ENCODE assay signal across 7 cellular contexts in the genomic region with DNA sequence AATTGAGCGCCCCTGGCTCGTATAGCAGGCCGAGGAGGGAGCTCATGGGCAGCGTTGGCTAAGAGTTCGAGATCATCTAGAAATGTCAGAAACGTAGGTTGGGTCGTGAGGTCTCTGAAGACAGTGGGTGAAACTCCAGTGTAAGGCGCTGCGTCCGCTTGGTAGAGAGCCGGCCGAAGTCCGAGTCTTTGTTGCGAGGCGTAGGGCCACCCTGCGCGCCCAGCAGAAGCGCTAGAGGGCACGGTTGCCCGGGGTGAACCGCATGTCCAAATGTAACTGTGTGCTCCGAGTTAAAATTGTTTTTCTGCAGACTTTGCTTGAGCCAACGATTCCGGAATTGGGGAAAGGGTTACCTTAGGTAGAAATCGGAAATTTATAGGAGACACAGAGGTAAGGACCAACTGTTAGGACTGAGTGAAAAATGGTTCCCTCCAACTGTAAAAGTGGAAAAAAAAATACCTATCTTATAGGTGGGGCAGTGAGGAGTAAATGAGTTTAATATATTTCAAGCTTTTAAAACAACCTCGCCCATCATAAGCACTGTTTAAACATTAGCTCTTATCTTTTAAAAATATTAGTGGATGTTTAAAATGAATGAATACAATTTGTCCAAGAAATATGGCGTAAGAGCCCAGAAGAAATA. TPM values are rescaled to one million over a fixed set of nuclear protein-coding genes. Genes with fewer than 3 reads are reported as not detected.
DNase-seq lines count a peak whose midpoint lies in the region; ATAC-seq, FAIRE-seq and TF ChIP-seq lines count a peak whose summit lies in the region.

No MANE protein-coding gene starts in this region.

- H3K9ac ChIP-seq in keratinocyte (ENCODE audit: control insufficient read depth, extremely low read depth, insufficient read depth, low read length) = peak overlapping the region; percentile 98

- H3K36me3 ChIP-seq in keratinocyte (ENCODE audit: control insufficient read depth in 2 of 2, extremely low read depth in 1 of 2, insufficient read depth in 2 of 2, low read length in 2 of 2) = peaks cover 2 to 10% of the 10 kb centered on the region in 2 experiments

- H3K27me3 Mint-ChIP-seq in T-helper 17 cell = no peaks in the 10 kb centered on the region

- peaks cover 2% of the 10 kb centered on the region for H4K20me1 ChIP-seq in keratinocyte (ENCODE audit: control insufficient read depth, extremely low read depth, insufficient read depth, low read length)

- H3K27me3 ChIP-seq in keratinocyte (ENCODE audit: control insufficient read depth, extremely low read depth, insufficient read depth, low read length) = no peaks in the 10 kb centered on the region

- peak overlapping the region; percentile 99 for H3K27ac Mint-ChIP-seq in T-helper 17 cell

- peak overlapping the region; percentile 78 for H3K4me2 ChIP-seq in keratinocyte (ENCODE audit: control insufficient read depth, extremely low read depth, insufficient read depth, low read depth, low read length)

- H3K36me3 Mint-ChIP-seq in T-helper 17 cell (ENCODE audit: low read depth) = no peaks in the 10 kb centered on the region

- H2AFZ ChIP-seq in keratinocyte (ENCODE audit: control insufficient read depth, low read length) = peak overlapping the region; percentile 93

- H3K4me1 ChIP-seq in keratinocyte (ENCODE audit: control insufficient read depth, extremely low read depth, insufficient read depth, low read length) = peaks cover 39% of the 10 kb centered on the region

- peak; percentile 75 for TF ChIP-seq CTCF in LNCaP clone FGC (IDR thresholded peaks at IDR 0.05; ENCODE audit: control insufficient read depth, extremely low read depth, insufficient read depth)
- peak; percentile 58 for TF ChIP-seq CTCF in choroid plexus epithelial cell (conservative IDR thresholded peaks at IDR 0.05; ENCODE audit: low read depth, low read length)
- TF ChIP-seq CTCF in keratinocyte (optimal IDR thresholded peaks at IDR 0.05 in 1 of 3, IDR thresholded peaks at IDR 0.05 in 1 of 3, conservative IDR thresholded peaks at IDR 0.05 in 1 of 3; ENCODE audit: extremely low read depth in 1 of 3, insufficient read depth in 2 of 3, low read length in 3 of 3) = peak; percentile 47 to 59 (median 51)

- H3K4me1 Mint-ChIP-seq in T-helper 17 cell = peaks cover 31% of the 10 kb centered on the region

- H3K79me2 ChIP-seq in keratinocyte (ENCODE audit: control insufficient read depth, insufficient read depth, low read length) = peaks cover 35% of the 10 kb centered on the region

- H3K4me3 Mint-ChIP-seq in T-helper 17 cell = peak overlapping the region; percentile 99

- H3K4me3 ChIP-seq in LNCaP clone FGC (ENCODE audit: low read depth, low read length) (peak overlapping the region; percentile 59), choroid plexus epithelial cell (ENCODE audit: low read depth, low read length) (peak overlapping the region; percentile 81), keratinocyte (ENCODE audit: control insufficient read depth in 2 of 3, extremely low read depth in 1 of 3, insufficient read depth in 2 of 3, low read depth in 1 of 3, low read length in 3 of 3) (peak overlapping the region; percentile 77 to 85 (median 84))

- no peaks in the 10 kb centered on the region for H3K9me1 ChIP-seq in keratinocyte (ENCODE audit: control insufficient read depth, extremely low read depth, insufficient read depth, low read length)

- FAIRE-seq in keratinocyte (lab: Jason Lieb, UNC) = peak; percentile 29

- DNase-seq in GF-D8 (lab: John Stamatoyannopoulos, UW) (peak; percentile 66), LNCaP clone FGC (ENCODE audit: low read depth) (no peak), T-helper 17 cell (peak in 2 of 3 donors; percentile 24 to 34), choroid plexus epithelial cell (ENCODE audit: low read depth) (no peak), keratinocyte (ENCODE audit: low read depth, low spot score) (no peak), smooth muscle cell of the brain vasculature (ENCODE audit: low read depth, low spot score) (peak; percentile 18)

- H3K9me3 ChIP-seq in T-helper 17 cell (ENCODE audit: control insufficient read depth, low read length, poor library complexity, severe bottlenecking) (no peaks in the 10 kb centered on the region), keratinocyte (ENCODE audit: control insufficient read depth, low read depth, low read length) (no peaks in the 10 kb centered on the region)

- dilution Hi-C loops in keratinocyte (cut with MboI; ENCODE audit: extremely low pct_ligation_motif_present, low sequenced_read_pairs) = no loop called here

- peak overlapping the region; percentile 90 for H3K27ac ChIP-seq in keratinocyte (ENCODE audit: control insufficient read depth, insufficient read depth, low read length)

- ATAC-seq in GM21723 (IDR thresholded peaks at IDR 0.05; ENCODE audit: unreplicated experiment) (peak; percentile 23), T-helper 17 cell (peak; percentile 12)

RNA-seq across cellular contexts. Expression of a gene that starts 1.0 kb away (rescaled TPM):
- total RNA-seq in T-helper 17 cell = 10 to 100 TPM; 44.2 to 70.9 TPM
- polyA plus RNA-seq in keratinocyte = 32.5 to 65.7 TPM (median 44.8 TPM) in 3 replicates
- polyA plus RNA-seq in keratinocyte (2011; ENCODE audit: low read depth) = 12.0 TPM
- polyA plus RNA-seq in keratinocyte (2011; cell fraction: cytosol; rRNA removed) = 51.5 and 97.0 TPM in 2 replicates
- polyA plus RNA-seq in keratinocyte (2011; cell fraction: nucleus; rRNA removed) = 42.4 and 77.3 TPM in 2 replicates
- 24.0 and 37.9 TPM in 2 replicates for polyA plus RNA-seq in keratinocyte (2012; ENCODE audit: low replicate concordance)
- 80.2 to 214 TPM (median 148 TPM) in 3 replicates for polyA minus RNA-seq in keratinocyte
- polyA minus RNA-seq in keratinocyte (2011; cell fraction: cytosol; rRNA and poly(A)+ RNA removed) = 47.4 TPM
- polyA minus RNA-seq in keratinocyte (2011; cell fraction: nucleus; rRNA and poly(A)+ RNA removed) = 24.1 and 25.4 TPM in 2 replicates

Comparison
In these comparisons a context has a peak if more than half of its experiments do, and no peak if none do; other contexts are left out.
1. DNase-seq: peak in GF-D8 (single experiment), T-helper 17 cell (2 of 3) and smooth muscle cell of the brain vasculature (single experiment); none in LNCaP clone FGC (single experiment), choroid plexus epithelial cell (single experiment) and keratinocyte (single experiment).
2. Peak in every context shown above with its lines, with median percentiles within 50 percentile points of each other: H3K4me3 ChIP-seq and CTCF ChIP-seq.